Comparison of ENCODE assay signal across 8 cellular contexts in the genomic region with DNA sequence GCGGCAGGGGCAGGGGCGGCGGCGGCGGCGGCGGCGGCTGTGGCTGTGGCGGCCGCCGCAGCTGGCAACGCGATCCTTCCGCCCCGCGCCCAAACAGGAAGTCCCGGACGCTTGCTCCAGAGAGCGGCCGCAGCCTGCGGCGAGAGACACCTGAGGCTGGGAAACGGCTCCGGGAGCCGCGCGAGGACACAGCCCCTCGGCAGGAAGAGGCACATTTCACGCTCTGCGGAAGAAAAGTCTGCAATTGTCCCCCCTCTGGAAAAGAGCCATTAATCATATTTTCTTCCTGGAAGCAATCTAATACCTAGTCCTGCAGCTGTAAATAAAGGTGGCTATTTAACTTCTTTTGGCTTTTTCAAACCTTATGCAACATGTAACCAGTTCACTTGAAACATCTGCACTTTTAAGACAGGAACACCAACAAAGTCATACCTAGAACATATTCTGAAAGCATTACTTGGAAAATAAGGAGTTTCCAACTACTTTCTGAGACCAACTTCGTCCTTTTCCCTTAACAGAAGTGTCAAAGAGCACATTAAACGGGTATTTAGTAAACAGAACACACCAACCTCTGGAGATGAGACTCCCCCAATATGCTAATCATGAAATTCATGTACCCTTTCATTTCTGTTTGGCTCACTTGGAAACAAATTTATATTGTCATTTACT.
DNase-seq lines count a peak whose midpoint lies in the region; ATAC-seq lines count a peak whose summit lies in the region.

No MANE protein-coding gene starts in this region.

- CTCF ChIA-PET in activated CD4-positive, alpha-beta memory T cell treated with anti-CD3 and anti-CD28 coated beads, Interleukin-2, amount 10 ng/mL, durations not matched to agents 7 days and 5 days (lab: Charles Lee): interaction anchor here (0.9 to 2.5 kb wide), 3 partner anchors 54 to 211 kb away, joined by 3 to 10 read pairs (median 6); no protein-coding TSS in a partner anchor

- no peaks in the 10 kb centered on the region for H3K27me3 Mint-ChIP-seq in activated CD4-positive, alpha-beta memory T cell treated with anti-CD3 and anti-CD28 coated beads, Interleukin-2, amount 10 ng/mL, durations not matched to agents 7 days and 5 days

- H3K4me3 Mint-ChIP-seq in activated CD4-positive, alpha-beta memory T cell treated with anti-CD3 and anti-CD28 coated beads, Interleukin-2, amount 10 ng/mL, durations not matched to agents 7 days and 5 days: peak overlapping the region; percentile 80
- H3K4me3 Mint-ChIP-seq in stimulated activated effector memory CD8-positive, alpha-beta T cell treated with anti-CD3 and anti-CD28 coated beads, Interleukin-12 subunit alpha, Interleukin-12 subunit beta, amount 100 ng/mL, for 72 hours: peak overlapping the region; percentile 100

- peak overlapping the region; percentile 72 for H3K4me2 ChIP-seq in BLaER1

- peaks cover 32% of the 10 kb centered on the region for H4K20me1 ChIP-seq in BLaER1

- H3K4me1 ChIP-seq in BLaER1 (peaks cover 43% of the 10 kb centered on the region), iPS-18a (ENCODE audit: control insufficient read depth, low read depth, low read length) (peaks cover 17% of the 10 kb centered on the region)

- H3K9me3 ChIP-seq in BLaER1 (no peaks in the 10 kb centered on the region), iPS-18a (ENCODE audit: control insufficient read depth, low read depth, low read length) (no peaks in the 10 kb centered on the region)

- peak overlapping the region; percentile 98 for H3K27ac Mint-ChIP-seq in activated CD4-positive, alpha-beta memory T cell treated with anti-CD3 and anti-CD28 coated beads, Interleukin-2, amount 10 ng/mL, durations not matched to agents 7 days and 5 days
- H3K27ac Mint-ChIP-seq in stimulated activated effector memory CD8-positive, alpha-beta T cell treated with anti-CD3 and anti-CD28 coated beads, Interleukin-12 subunit alpha, Interleukin-12 subunit beta, amount 100 ng/mL, for 72 hours: peak overlapping the region; percentile 100

- H3K4me1 Mint-ChIP-seq in activated CD4-positive, alpha-beta memory T cell treated with anti-CD3 and anti-CD28 coated beads, Interleukin-2, amount 10 ng/mL, durations not matched to agents 7 days and 5 days: peaks cover 38% of the 10 kb centered on the region
- peaks cover 12% of the 10 kb centered on the region for H3K4me1 Mint-ChIP-seq in stimulated activated effector memory CD8-positive, alpha-beta T cell treated with anti-CD3 and anti-CD28 coated beads, Interleukin-12 subunit alpha, Interleukin-12 subunit beta, amount 100 ng/mL, for 72 hours

- H3K36me3 Mint-ChIP-seq in activated CD4-positive, alpha-beta memory T cell treated with anti-CD3 and anti-CD28 coated beads, Interleukin-2, amount 10 ng/mL, durations not matched to agents 7 days and 5 days (ENCODE audit: low read depth): peaks cover 21% of the 10 kb centered on the region
- peaks cover 46% of the 10 kb centered on the region for H3K36me3 Mint-ChIP-seq in stimulated activated effector memory CD8-positive, alpha-beta T cell treated with anti-CD3 and anti-CD28 coated beads, Interleukin-12 subunit alpha, Interleukin-12 subunit beta, amount 100 ng/mL, for 72 hours

- H3K27ac ChIP-seq in BLaER1: peak overlapping the region; percentile 91
- peak overlapping the region; percentile 81 for H3K27ac ChIP-seq in iPS-18a (ENCODE audit: low read length)

- H3K9ac ChIP-seq in BLaER1 (peak overlapping the region; percentile 88), iPS-18a (ENCODE audit: low read length) (peak overlapping the region; percentile 82)

- no peaks in the 10 kb centered on the region for H3K36me3 ChIP-seq in BLaER1
- H3K36me3 ChIP-seq in H7 (replicated peaks; ENCODE audit: control insufficient read depth, insufficient read depth, low read length): no peaks in the 10 kb centered on the region
- H3K36me3 ChIP-seq in iPS-18a (ENCODE audit: control insufficient read depth, low read depth, low read length): no peaks in the 10 kb centered on the region

- peak overlapping the region; percentile 81 for H3K4me3 ChIP-seq in BLaER1
- H3K4me3 ChIP-seq in H7 (ENCODE audit: insufficient read depth, low read depth, low read length): peak overlapping the region; percentile 92
- H3K4me3 ChIP-seq in iPS-18a (ENCODE audit: low read length): peak overlapping the region; percentile 96

- POLR2A ChIA-PET in activated CD4-positive, alpha-beta memory T cell treated with anti-CD3 and anti-CD28 coated beads, Interleukin-2, amount 10 ng/mL, durations not matched to agents 7 days and 5 days (lab: Charles Lee): interaction anchor here (0.6 to 7.1 kb wide), 9 partner anchors 9 to 224 kb away, joined by 3 to 67 read pairs (median 4); a partner anchor contains a TSS

- H3K9me3 Mint-ChIP-seq in activated CD4-positive, alpha-beta memory T cell treated with anti-CD3 and anti-CD28 coated beads, Interleukin-2, amount 10 ng/mL, durations not matched to agents 7 days and 5 days: no peaks in the 10 kb centered on the region
- no peaks in the 10 kb centered on the region for H3K9me3 Mint-ChIP-seq in stimulated activated effector memory CD8-positive, alpha-beta T cell treated with anti-CD3 and anti-CD28 coated beads, Interleukin-12 subunit alpha, Interleukin-12 subunit beta, amount 100 ng/mL, for 72 hours

- ATAC-seq in stimulated activated effector memory CD8-positive, alpha-beta T cell treated with anti-CD3 and anti-CD28 coated beads, Interleukin-12 subunit alpha, Interleukin-12 subunit beta, amount 100 ng/mL, for 72 hours: no peak

- H3K27me3 ChIP-seq in BLaER1 (no peaks in the 10 kb centered on the region), H7 (ENCODE audit: control insufficient read depth, insufficient read depth, low read length) (no peaks in the 10 kb centered on the region), iPS-18a (ENCODE audit: control insufficient read depth, insufficient read depth, low read length) (no peaks in the 10 kb centered on the region)

- DNase-seq in H7: peak; percentile 89
- no peak for DNase-seq in activated CD4-positive, alpha-beta memory T cell treated with anti-CD3 and anti-CD28 coated beads, Interleukin-2, amount 10 ng/mL, durations not matched to agents 7 days and 5 days
- DNase-seq in stimulated activated effector memory CD8-positive, alpha-beta T cell treated with anti-CD3 and anti-CD28 coated beads, Interleukin-12 subunit alpha, Interleukin-12 subunit beta, amount 100 ng/mL, for 72 hours (ENCODE audit: low spot score in 2 of 2): no peak
- DNase-seq in NCI-H2107 (lab: John Stamatoyannopoulos, UW): no peak
- DNase-seq in GDM1 (lab: John Stamatoyannopoulos, UW): no peak
- DNase-seq in NK-92 (lab: John Stamatoyannopoulos, UW; ENCODE audit: unreplicated experiment): no peak
